In the genomic region with DNA sequence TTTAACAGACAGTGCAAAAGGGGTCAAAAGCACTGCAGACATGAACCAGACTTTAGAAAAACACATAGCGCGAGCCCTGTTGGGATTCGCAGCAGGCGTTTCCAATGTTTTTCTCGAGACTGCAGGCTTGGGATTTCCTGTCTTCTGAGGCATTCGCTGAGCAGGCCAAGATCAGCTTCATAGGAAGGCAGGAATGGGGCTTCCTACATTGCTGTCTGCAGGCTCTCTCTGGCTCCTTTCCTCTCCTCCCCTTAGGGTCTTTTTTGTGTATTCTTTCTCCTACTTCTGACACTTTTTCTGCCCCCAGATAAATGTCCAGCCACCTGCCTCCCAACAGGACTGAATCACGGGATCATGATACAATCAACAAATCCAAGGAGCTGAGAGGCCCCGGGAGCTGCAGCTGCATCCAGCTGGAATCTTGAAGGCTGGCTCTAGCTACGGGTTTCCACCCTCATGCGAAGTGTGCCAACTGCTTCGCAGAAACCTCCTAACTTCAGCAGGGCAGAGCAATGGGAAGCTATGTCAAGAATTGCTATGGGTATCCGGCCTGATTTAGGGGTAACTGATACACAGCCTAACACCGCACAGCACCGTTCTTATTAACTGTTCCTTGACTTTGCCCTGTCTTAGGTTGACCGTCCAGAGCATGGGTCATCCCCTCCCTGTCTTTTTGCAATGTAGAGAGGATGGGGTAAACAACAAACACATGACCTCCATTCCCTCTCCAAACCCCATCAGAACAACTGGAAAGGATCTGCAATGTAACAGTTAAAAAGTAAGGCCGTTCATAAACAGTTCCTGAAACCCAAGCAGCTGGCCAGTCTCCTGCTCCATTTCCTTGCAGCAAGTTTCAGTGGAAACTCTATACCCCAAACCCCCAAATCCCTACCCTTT, we compare ENCODE assay signal across 11 cellular contexts. TPM values are rescaled to one million over a fixed set of nuclear protein-coding genes. Genes with fewer than 3 reads are reported as not detected.
DNase-seq lines count a peak whose midpoint lies in the region; ATAC-seq, FAIRE-seq and TF ChIP-seq lines count a peak whose summit lies in the region.
"Had no signal": no experiment of that assay in that cellular context is flagged by ENCODE, and none has a peak within 500 bp of the region (broad histone marks: within the 10 kb centered on the region; RNA-seq: fewer than 3 reads in every experiment).

No MANE protein-coding gene starts in this region.

- no peaks in the 10 kb centered on the region for H3K27me3 ChIP-seq in astrocyte (ENCODE audit: insufficient read depth, low read length)
- H3K27me3 ChIP-seq: SJCRH30 had no signal

- H3K4me2 ChIP-seq in astrocyte (ENCODE audit: low read length) = peak overlapping the region; percentile 61

- H2AFZ ChIP-seq in astrocyte (ENCODE audit: low read depth, low read length) = no peak overlapping the region

- H3K4me3 Mint-ChIP-seq in astrocyte (ENCODE audit: unreplicated experiment) = no peak overlapping the region
- H3K4me3 Mint-ChIP-seq in progenitor cell of endocrine pancreas (ENCODE audit: low read depth) = no peak overlapping the region
- H3K4me3 Mint-ChIP-seq in T-helper 2 cell treated with Interferon-gamma antibody and Interleukin-4, amounts not matched to agents 5 μg/mL and 100 μg/mL, for 36 hours = no peak overlapping the region

- ATAC-seq in left ventricle myocardium superior = peak; percentile 80
- ATAC-seq in GM21786 (IDR thresholded peaks at IDR 0.05; ENCODE audit: unreplicated experiment) = no peak
- ATAC-seq in HG03139 (IDR thresholded peaks at IDR 0.05; ENCODE audit: unreplicated experiment) = no peak
- ATAC-seq: GM12878 had no signal

- TF ChIP-seq CTCF in AG09309 (IDR thresholded peaks at IDR 0.05; ENCODE audit: control insufficient read depth, insufficient read depth, low read depth, low read length, missing control alignments) (no peak), astrocyte (IDR thresholded peaks at IDR 0.05; ENCODE audit: insufficient read depth, low read depth, low read length) (no peak), progenitor cell of endocrine pancreas (IDR thresholded peaks at IDR 0.05; ENCODE audit: unreplicated experiment) (no peak)

- H3K27me3 Mint-ChIP-seq in astrocyte (ENCODE audit: low read depth, unreplicated experiment) = no peaks in the 10 kb centered on the region
- H3K27me3 Mint-ChIP-seq in progenitor cell of endocrine pancreas = no peaks in the 10 kb centered on the region
- no peaks in the 10 kb centered on the region for H3K27me3 Mint-ChIP-seq in T-helper 2 cell treated with Interferon-gamma antibody and Interleukin-4, amounts not matched to agents 5 μg/mL and 100 μg/mL, for 36 hours (ENCODE audit: low read depth)

- H3K9ac ChIP-seq in astrocyte (ENCODE audit: low read length) = peak overlapping the region; percentile 43

- H3K4me1 ChIP-seq in astrocyte (ENCODE audit: insufficient read depth, low read length) = peaks cover 51% of the 10 kb centered on the region

- H3K27ac Mint-ChIP-seq in astrocyte (ENCODE audit: unreplicated experiment) = peak overlapping the region; percentile 34
- peak overlapping the region; percentile 2 for H3K27ac Mint-ChIP-seq in progenitor cell of endocrine pancreas
- H3K27ac Mint-ChIP-seq in T-helper 2 cell treated with Interferon-gamma antibody and Interleukin-4, amounts not matched to agents 5 μg/mL and 100 μg/mL, for 36 hours = no peak overlapping the region

- H3K9me3 Mint-ChIP-seq in astrocyte (ENCODE audit: unreplicated experiment) (no peaks in the 10 kb centered on the region), progenitor cell of endocrine pancreas (ENCODE audit: low read depth) (peaks cover 3% of the 10 kb centered on the region)
- H3K9me3 Mint-ChIP-seq in T-helper 2 cell treated with Interferon-gamma antibody and Interleukin-4, amounts not matched to agents 5 μg/mL and 100 μg/mL, for 36 hours = no peaks in the 10 kb centered on the region

- peak; percentile 47 for FAIRE-seq in astrocyte (lab: Jason Lieb, UNC)
- FAIRE-seq: GM12878 had no signal

- H4K20me1 ChIP-seq in astrocyte (ENCODE audit: insufficient read depth, low read length) = peaks cover 33% of the 10 kb centered on the region

- H3K4me3 ChIP-seq in AG09309 (ENCODE audit: control insufficient read depth, low read depth, low read length) = no peak overlapping the region
- H3K4me3 ChIP-seq in astrocyte (ENCODE audit: insufficient read depth, low read depth, low read length) = no peak overlapping the region
- H3K4me3 ChIP-seq: GM12878, SJCRH30 had no signal

- intact Hi-C loops in left ventricle myocardium superior (cut with micrococcal nuclease) = no loop called here

- H3K36me3 Mint-ChIP-seq in astrocyte (ENCODE audit: low read depth, unreplicated experiment) = peaks cover 3% of the 10 kb centered on the region
- peaks cover 2% of the 10 kb centered on the region for H3K36me3 Mint-ChIP-seq in progenitor cell of endocrine pancreas (ENCODE audit: insufficient read depth)
- peaks cover 19% of the 10 kb centered on the region for H3K36me3 Mint-ChIP-seq in T-helper 2 cell treated with Interferon-gamma antibody and Interleukin-4, amounts not matched to agents 5 μg/mL and 100 μg/mL, for 36 hours (ENCODE audit: low read depth)

- H3K27ac ChIP-seq in astrocyte (ENCODE audit: low read depth, low read length) = peak overlapping the region; percentile 45
- H3K27ac ChIP-seq: SJCRH30 had no signal

- H3K9me3 ChIP-seq in astrocyte (ENCODE audit: insufficient read depth, low read depth, low read length) = no peaks in the 10 kb centered on the region
- H3K9me3 ChIP-seq: SJCRH30 had no signal

- DNase-seq in AG09309 (ENCODE audit: low read depth) (peak; percentile 16), astrocyte (ENCODE audit: low read depth) (peak; percentile 38), left ventricle myocardium superior (peak; percentile 78), progenitor cell of endocrine pancreas (ENCODE audit: low spot score, unreplicated experiment) (no peak), NCI-H1105 (lab: John Stamatoyannopoulos, UW) (no peak)
- DNase-seq in T-helper 2 cell treated with Interferon-gamma antibody and Interleukin-4, amounts not matched to agents 5 μg/mL and 100 μg/mL, for 36 hours (ENCODE audit: low spot score) = no peak
- DNase-seq: NCI-H1930 had no signal

- no peaks in the 10 kb centered on the region for H3K79me2 ChIP-seq in astrocyte (ENCODE audit: insufficient read depth, low read length)

- peaks cover 20% of the 10 kb centered on the region for H3K4me1 Mint-ChIP-seq in astrocyte (ENCODE audit: low read depth, unreplicated experiment)
- peaks cover 23% of the 10 kb centered on the region for H3K4me1 Mint-ChIP-seq in progenitor cell of endocrine pancreas (ENCODE audit: low read depth)
- peaks cover 9% of the 10 kb centered on the region for H3K4me1 Mint-ChIP-seq in T-helper 2 cell treated with Interferon-gamma antibody and Interleukin-4, amounts not matched to agents 5 μg/mL and 100 μg/mL, for 36 hours (ENCODE audit: low read depth)

- H3K36me3 ChIP-seq in astrocyte (ENCODE audit: insufficient read depth, low read length) = peaks cover 16% of the 10 kb centered on the region

RNA-seq across cellular contexts. Expression of gene SNX5, which starts 31.6 kb away (rescaled TPM):
- total RNA-seq in astrocyte (78.0 and 95.1 TPM in 2 replicates), left ventricle myocardium superior (40.4 TPM), progenitor cell of endocrine pancreas (106 and 109 TPM in 2 replicates)

RNA-seq across cellular contexts. Expression of gene MGME1, which starts 31.8 kb away (rescaled TPM):
- 14.1 and 14.2 TPM in 2 replicates for total RNA-seq in astrocyte
- 13.9 TPM for total RNA-seq in left ventricle myocardium superior
- 20.3 and 24.6 TPM in 2 replicates for total RNA-seq in progenitor cell of endocrine pancreas

Comparison
In these comparisons a context has a peak if more than half of its experiments do, and no peak if none do; other contexts are left out.
1. DNase-seq: peak in AG09309 (single experiment), astrocyte (single experiment) and left ventricle myocardium superior (single experiment); none in progenitor cell of endocrine pancreas (single experiment), T-helper 2 cell treated with Interferon-gamma antibody and Interleukin-4, amounts not matched to agents 5 μg/mL and 100 μg/mL, for 36 hours (single experiment) and NCI-H1105 (single experiment).